9 cellular contexts compared by ENCODE assay signal in genomic region chrX:68196939-68197791, GRCh38.
DNase-seq lines count a peak whose midpoint lies in the region; ATAC-seq and TF ChIP-seq lines count a peak whose summit lies in the region.
"Had no signal": no experiment of that assay in that cellular context is flagged by ENCODE, and none has a peak within 500 bp of the region (broad histone marks: within the 10 kb centered on the region; RNA-seq: fewer than 3 reads in every experiment).

No MANE protein-coding gene starts in this region.

- intact Hi-C loops in IMR-90 (cut with micrococcal nuclease) = loop anchor here (1.0 to 5.0 kb wide), 7 partner anchors 265 to 1190 kb away; no protein-coding TSS in a partner anchor

- dilution Hi-C loops in IMR-90 (cut with HindIII; ENCODE audit: low sequenced_read_pairs, unreplicated experiment) = no loop called here

- peak; percentile 89 for TF ChIP-seq RAD21 in IMR-90 (IDR thresholded peaks at IDR 0.05; ENCODE audit: low read length)

- no CpG with 5 or more reads among the region's 5 CpGs for WGBS in IMR-90 (ENCODE audit: extremely low coverage in 2 of 2, insufficient read length in 1 of 2), 2 experiments

- 0 out of 2 replicates have a peak, but pooled peaks cover 1% of the 10 kb centered on the region for H3K36me3 ChIP-seq in IMR-90 (ENCODE audit: control insufficient read depth, insufficient read depth, low read length)

- H3K14ac ChIP-seq in IMR-90 (replicated peaks; ENCODE audit: low read depth, low read length) = no peak overlapping the region

- H3K4me1 ChIP-seq in IMR-90 (ENCODE audit: control insufficient read depth, insufficient read depth, low read length) = no peaks in the 10 kb centered on the region

- H3K4me3 Mint-ChIP-seq in mesothelial cell of epicardium = no peak overlapping the region
- H3K4me3 Mint-ChIP-seq: central memory CD8-positive, alpha-beta T cell had no signal

- H2BK5ac ChIP-seq in IMR-90 (ENCODE audit: low read depth, low read length, poor library complexity, severe bottlenecking) = no peak overlapping the region

- peaks cover 3% of the 10 kb centered on the region for H3K36me3 Mint-ChIP-seq in mesothelial cell of epicardium

- BruUV-seq in IMR-90 (replicated peaks; lab: Mats Ljungman, UMichigan) = no TSS peak

- no peak overlapping the region for H3K9ac ChIP-seq in IMR-90 (ENCODE audit: low read depth, low read length)

- H3K27me3 Mint-ChIP-seq in mesothelial cell of epicardium (ENCODE audit: low read depth) = no peaks in the 10 kb centered on the region
- H3K27me3 Mint-ChIP-seq: central memory CD8-positive, alpha-beta T cell had no signal

- in situ Hi-C loops in IMR-90 (cut with MboI; ENCODE audit: low sequenced_read_pairs) = loop anchor here (5.0 to 25.0 kb wide), 4 partner anchors 270 to 1190 kb away; partner anchors contain the start of gene YIPF6

- H3K9me3 Mint-ChIP-seq in mesothelial cell of epicardium = peaks cover 13% of the 10 kb centered on the region
- H3K9me3 Mint-ChIP-seq: central memory CD8-positive, alpha-beta T cell had no signal

- no peak overlapping the region for H4K8ac ChIP-seq in IMR-90 (ENCODE audit: low read depth in 2 of 2, low read length in 2 of 2)

- no peak overlapping the region for H3K23ac ChIP-seq in IMR-90 (ENCODE audit: low read depth, low read length)

- TF ChIP-seq CTCF in IMR-90 (conservative IDR thresholded peaks at IDR 0.05; ENCODE audit: low read depth, low read length) (peak; percentile 82), mesothelial cell of epicardium (IDR thresholded peaks at IDR 0.05; ENCODE audit: unreplicated experiment) (peak; percentile 55)

- no peaks in the 10 kb centered on the region for H3K9me3 ChIP-seq in IMR-90 (ENCODE audit: control insufficient read depth, insufficient read depth, low read length)

- H2BK15ac ChIP-seq in IMR-90 (ENCODE audit: low read depth, low read length) = no peak overlapping the region

- no peak overlapping the region for H3K27ac ChIP-seq in IMR-90 (ENCODE audit: insufficient read depth, low read length)

- no peaks in the 10 kb centered on the region; the same call in none of the 2 replicates for H3K27me3 ChIP-seq in IMR-90 (ENCODE audit: control insufficient read depth, insufficient read depth, low read length)

- POLR2A ChIA-PET in IMR-90 (lab: Charles Lee; ENCODE audit: unreplicated experiment) = no interaction called here

- H3K4ac ChIP-seq in IMR-90 (ENCODE audit: low read depth, low read length) = no peak overlapping the region

- H2AFZ ChIP-seq in IMR-90 (replicated peaks; ENCODE audit: low read length, poor library complexity) = no peak overlapping the region

- H3K56ac ChIP-seq in IMR-90 (ENCODE audit: extremely low read depth, insufficient read depth, low read length) = no peak overlapping the region

- no peak overlapping the region for H3K4me3 ChIP-seq in IMR-90 (ENCODE audit: insufficient read depth, low read depth, low read length)

- H3K79me1 ChIP-seq in IMR-90 (ENCODE audit: low read depth in 1 of 2, low read length in 2 of 2) = no peaks in the 10 kb centered on the region

- no peak overlapping the region for H2BK20ac ChIP-seq in IMR-90 (ENCODE audit: low read depth, low read length)

- no peak overlapping the region for H2AK5ac ChIP-seq in IMR-90 (ENCODE audit: low read depth, low read length)

- H2BK120ac ChIP-seq in IMR-90 (ENCODE audit: low read depth, low read length) = no peak overlapping the region

- H3K9me1 ChIP-seq in IMR-90 (ENCODE audit: insufficient read depth, low read length) = no peaks in the 10 kb centered on the region

- H4K5ac ChIP-seq in IMR-90 (ENCODE audit: low read depth, low read length) = no peak overlapping the region

- ATAC-seq in GM19438 (IDR thresholded peaks at IDR 0.05; ENCODE audit: low read depth, unreplicated experiment) (peak; percentile 64), IMR-90 (ENCODE audit: low read depth) (peak; percentile 75)

- H3K27ac Mint-ChIP-seq in mesothelial cell of epicardium = no peak overlapping the region

- H2AK9ac ChIP-seq in IMR-90 (replicated peaks; ENCODE audit: low read depth, low read length, poor library complexity) = no peak overlapping the region

- no peaks in the 10 kb centered on the region for H4K20me1 ChIP-seq in IMR-90 (ENCODE audit: insufficient read depth, low read length)

- DNase-seq in SIG-M5 treated with dmso at 0.1 percent for 504 hours (lab: John Stamatoyannopoulos, UW; ENCODE audit: unreplicated experiment) (peak; percentile 34), SIG-M5 (lab: John Stamatoyannopoulos, UW) (no peak), IMR-90 (peak; percentile 57), SHP77 (lab: John Stamatoyannopoulos, UW) (peak; percentile 15 to 50), mesothelial cell of epicardium (ENCODE audit: low spot score in 2 of 2, unreplicated experiment in 2 of 2) (no peak), cortex of kidney (lab: John Stamatoyannopoulos, UW) (no peak)
- peak; percentile 4 for DNase-seq in effector CD4-positive, alpha-beta T cell

- CTCF ChIA-PET in IMR-90 (lab: Yijun Ruan, JAX) = interaction anchor here (0.5 to 1.3 kb wide), 11 partner anchors 14 to 315 kb away, joined by 3 to 7 read pairs (median 4); no protein-coding TSS in a partner anchor

- H4K91ac ChIP-seq in IMR-90 (ENCODE audit: insufficient read depth, low read depth, low read length) = no peak overlapping the region

- peak; percentile 41; the same call in 1 of the 2 replicates for TF ChIP-seq POLR2A in IMR-90 (IDR thresholded peaks at IDR 0.05; ENCODE audit: low read depth, low read length)

- no peak overlapping the region for H3K4me2 ChIP-seq in IMR-90 (ENCODE audit: low read depth, low read length)

- H3K18ac ChIP-seq in IMR-90 (ENCODE audit: low read depth, low read length) = no peak overlapping the region

- H3K4me1 Mint-ChIP-seq in mesothelial cell of epicardium = no peaks in the 10 kb centered on the region
- H3K4me1 Mint-ChIP-seq: central memory CD8-positive, alpha-beta T cell had no signal

TF ChIP-seq in IMR-90, 13 proteins besides CTCF, POLR2A, EP300 and RAD21:
- TF ChIP-seq SMC3 (IDR thresholded peaks at IDR 0.05; ENCODE audit: low read depth, low read length) = peak; percentile 57
- TF ChIP-seq RFX5 (IDR thresholded peaks at IDR 0.05; ENCODE audit: low read depth, low read length) = no peak
- no peak for TF ChIP-seq CHD1 (IDR thresholded peaks at IDR 0.05; ENCODE audit: low read depth, low read length)

Comparison
In these comparisons a context has a peak if more than half of its experiments do, and no peak if none do; other contexts are left out.
1. DNase-seq: peak in SIG-M5 treated with dmso at 0.1 percent for 504 hours (single experiment), IMR-90 (single experiment), SHP77 (2 of 2) and effector CD4-positive, alpha-beta T cell (single experiment); none in SIG-M5 (single experiment), mesothelial cell of epicardium (0 of 2) and cortex of kidney (single experiment).